In genomic region chr6:144063744-144064401, GRCh38 we compare ENCODE assay signal across 8 cellular contexts. TPM values are rescaled to one million over a fixed set of nuclear protein-coding genes. Genes with fewer than 3 reads are reported as not detected.
A peak's percentile ranks its signal among the peaks of the same experiment; 100 is the strongest.
DNase-seq lines count a peak whose midpoint lies in the region; ATAC-seq and TF ChIP-seq lines count a peak whose summit lies in the region.

No MANE protein-coding gene starts in this region.

- DNase-seq in BE2C: peak; percentile 74
- peak; percentile 24 for DNase-seq in NCI-H526 treated with DMSO at 0.1 percent for 48 hours (lab: John Stamatoyannopoulos, UW)
- DNase-seq in activated CD4-positive, alpha-beta T cell treated with anti-CD3 and anti-CD28 coated beads, Interleukin-2, amount 50 U/mL, for 48 hours: peak; percentile 89 to 91
- peak; percentile 82 for DNase-seq in effector CD8-positive, alpha-beta T cell (lab: John Stamatoyannopoulos, UW)
- peak; percentile 50 to 70 for DNase-seq in mesothelial cell of epicardium (ENCODE audit: low spot score in 2 of 2, unreplicated experiment in 2 of 2)
- peak; percentile 81 to 84 for DNase-seq in stimulated activated CD8-positive, alpha-beta memory T cell treated with anti-CD3 and anti-CD28 coated beads, Interleukin-2, amount 100 ng/mL, for 1 hour (ENCODE audit: low read depth in 2 of 2)

- peaks cover 4% of the 10 kb centered on the region for H3K4me1 Mint-ChIP-seq in mesothelial cell of epicardium

- H3K4me3 Mint-ChIP-seq in mesothelial cell of epicardium: peak overlapping the region; percentile 79

- no peaks in the 10 kb centered on the region for H3K36me3 ChIP-seq in BE2C

- H3K4me1 ChIP-seq in BE2C: no peaks in the 10 kb centered on the region

- TF ChIP-seq CTCF in BE2C (IDR thresholded peaks at IDR 0.05; ENCODE audit: low read depth, low read length): peak; percentile 20
- TF ChIP-seq CTCF in mesothelial cell of epicardium (IDR thresholded peaks at IDR 0.05; ENCODE audit: unreplicated experiment): no peak

- H3K27me3 Mint-ChIP-seq in mesothelial cell of epicardium (ENCODE audit: low read depth): peaks cover 83% of the 10 kb centered on the region

- H3K4me3 ChIP-seq in BE2C (ENCODE audit: low read depth, low read length): peak overlapping the region; percentile 54

- no peaks in the 10 kb centered on the region for H3K9me3 ChIP-seq in BE2C

- no peak overlapping the region for H3K27ac Mint-ChIP-seq in mesothelial cell of epicardium

- peaks cover 42% of the 10 kb centered on the region for H3K27me3 ChIP-seq in BE2C

- no peaks in the 10 kb centered on the region for H3K9me3 Mint-ChIP-seq in mesothelial cell of epicardium

- no peaks in the 10 kb centered on the region for H3K36me3 Mint-ChIP-seq in mesothelial cell of epicardium

- ATAC-seq in GM19025 (IDR thresholded peaks at IDR 0.05; ENCODE audit: low read depth, unreplicated experiment): peak; percentile 83
- ATAC-seq in HG03175 (IDR thresholded peaks at IDR 0.05; ENCODE audit: unreplicated experiment): peak; percentile 83

RNA-seq across cellular contexts. Expression of gene SF3B5, which starts 31.5 kb away (rescaled TPM):
- 305 TPM for polyA plus RNA-seq in BE2C (2012; ENCODE audit: insufficient read depth, insufficient read length, low read depth)
- total RNA-seq in mesothelial cell of epicardium: 111 to 114 TPM (median 112 TPM) in 3 replicates

RNA-seq across cellular contexts. Expression of gene PLAGL1, which starts 55.8 kb away (rescaled TPM):
- polyA plus RNA-seq in BE2C (2012; ENCODE audit: insufficient read depth, insufficient read length, low read depth): not detected
- total RNA-seq in mesothelial cell of epicardium: 158 to 164 TPM (median 161 TPM) in 3 replicates

Comparison
In these comparisons a context has a peak if more than half of its experiments do, and no peak if none do; other contexts are left out.
1. Peak in every context shown above with its lines: DNase-seq, ATAC-seq and H3K4me3 ChIP-seq.
2. DNase-seq: peak in every context shown above with its lines; median percentile 90 in activated CD4-positive, alpha-beta T cell treated with anti-CD3 and anti-CD28 coated beads, Interleukin-2, amount 50 U/mL, for 48 hours; 82 in stimulated activated CD8-positive, alpha-beta memory T cell treated with anti-CD3 and anti-CD28 coated beads, Interleukin-2, amount 100 ng/mL, for 1 hour; 82 in effector CD8-positive, alpha-beta T cell; 74 in BE2C; 60 in mesothelial cell of epicardium; 24 in NCI-H526 treated with DMSO at 0.1 percent for 48 hours.